ENCODE assay signal across 19 cellular contexts in genomic region chr21:31548688-31549087, GRCh38.
DNase-seq lines count a peak whose midpoint lies in the region; FAIRE-seq and TF ChIP-seq lines count a peak whose summit lies in the region.
"Had no signal": no experiment of that assay in that cellular context is flagged by ENCODE, and none has a peak within 500 bp of the region (broad histone marks: within the 10 kb centered on the region; RNA-seq: fewer than 3 reads in every experiment).

No MANE protein-coding gene starts in this region.

- FAIRE-seq in kidney (lab: Jason Lieb, UNC) (no peak), urothelium cell line (lab: Jason Lieb, UNC) (peak; percentile 77)

- H3K4me1 ChIP-seq in right atrium auricular region (no peaks in the 10 kb centered on the region), kidney (ENCODE audit: control insufficient read depth in 1 of 2, insufficient read depth in 1 of 2, low read depth in 1 of 2, low read length in 2 of 2) (no peaks in the 10 kb centered on the region), SK-N-SH (ENCODE audit: control insufficient read depth in 1 of 2, insufficient read depth in 2 of 2, low read depth in 1 of 2, low read length in 1 of 2) (peaks cover 0 to 2% of the 10 kb centered on the region in 2 experiments; a peak in 1 of 4 replicates)
- H3K4me1 ChIP-seq: Peyer's patch had no signal

- intact Hi-C loops in cardiac septum (cut with DNase I): no loop called here
- intact Hi-C loops in kidney (cut with DNase I): no loop called here

- H3K27ac ChIP-seq in right atrium auricular region (no peak overlapping the region), kidney (ENCODE audit: low read depth in 2 of 2, low read length in 2 of 2) (no peak overlapping the region), SK-N-SH (ENCODE audit: low read depth in 2 of 2, low read length in 1 of 2) (no peak overlapping the region)
- H3K27ac ChIP-seq: BLaER1 treated with 17β-estradiol and CSF1 and Interleukin-3, amounts not matched to agents 10 nM and 100 nM; Peyer's patch had no signal

- no peaks in the 10 kb centered on the region for H3K36me3 ChIP-seq in right atrium auricular region
- H3K36me3 ChIP-seq in kidney (ENCODE audit: control insufficient read depth in 1 of 2, insufficient read depth in 2 of 2, low read length in 2 of 2): no peaks in the 10 kb centered on the region
- no peaks in the 10 kb centered on the region for H3K36me3 ChIP-seq in SK-N-SH (replicated peaks in 1 of 2; ENCODE audit: control insufficient read depth in 1 of 2, insufficient read depth in 2 of 2, low read length in 1 of 2)
- H3K36me3 ChIP-seq: Peyer's patch had no signal

- no peaks in the 10 kb centered on the region for H3K27me3 ChIP-seq in right atrium auricular region
- H3K27me3 ChIP-seq in SK-N-SH (ENCODE audit: insufficient read depth): no peaks in the 10 kb centered on the region
- H3K27me3 ChIP-seq: BLaER1 treated with 17β-estradiol and CSF1 and Interleukin-3, amounts not matched to agents 10 nM and 100 nM; Peyer's patch had no signal

- H3K9ac ChIP-seq in kidney (ENCODE audit: low read length in 2 of 2) (no peak overlapping the region), SK-N-SH (no peak overlapping the region)
- H3K9ac ChIP-seq: BLaER1 treated with 17β-estradiol and CSF1 and Interleukin-3, amounts not matched to agents 10 nM and 100 nM had no signal

- H3K4me3 ChIP-seq in right atrium auricular region (no peak overlapping the region), kidney (ENCODE audit: low read length in 2 of 2) (no peak overlapping the region), SK-N-SH (ENCODE audit: low read depth in 2 of 2, low read length in 1 of 2) (no peak overlapping the region)
- H3K4me3 ChIP-seq: BLaER1 treated with 17β-estradiol and CSF1 and Interleukin-3, amounts not matched to agents 10 nM and 100 nM; Peyer's patch had no signal

- no peaks in the 10 kb centered on the region for H3K9me3 ChIP-seq in right atrium auricular region
- no peaks in the 10 kb centered on the region for H3K9me3 ChIP-seq in kidney (ENCODE audit: control insufficient read depth in 1 of 2, low read length in 2 of 2)
- no peaks in the 10 kb centered on the region for H3K9me3 ChIP-seq in SK-N-SH
- H3K9me3 ChIP-seq: Peyer's patch had no signal

- no peaks in the 10 kb centered on the region for H4K20me1 ChIP-seq in SK-N-SH (ENCODE audit: insufficient read depth)

- DNase-seq in cardiac septum (ENCODE audit: low spot score) (peak; percentile 14), right atrium auricular region (ENCODE audit: low spot score) (no peak), SK-MEL-5 (ENCODE audit: low read depth, low spot score) (peak; percentile 65), kidney (peak; percentile 19), urothelium cell line (ENCODE audit: low spot score) (no peak), SK-N-SH (no peak), H4 (ENCODE audit: low spot score) (no peak), middle frontal gyrus (ENCODE audit: extremely low spot score, low spot score) (no peak)
- DNase-seq: CD8-positive, alpha-beta memory T cell; GDM1; HCEC 1CT; MV-4-11; NCI-H1417; NCI-H2081; NCI-H510A; NCI-H774; Peyer's patch; Right ventricle myocardium superior had no signal

- H2AFZ ChIP-seq in SK-N-SH (ENCODE audit: low read depth): no peak overlapping the region

- CTCF ChIA-PET in SK-N-SH (lab: Yijun Ruan, JAX): interaction anchor here (0.6 to 2.7 kb wide), 3 partner anchors 8 to 429 kb away, joined by 3 to 9 read pairs (median 7); no protein-coding TSS in a partner anchor

- no peaks in the 10 kb centered on the region for H3K79me2 ChIP-seq in SK-N-SH (ENCODE audit: insufficient read depth)

- no peak overlapping the region for H3K4me2 ChIP-seq in SK-N-SH
- H3K4me2 ChIP-seq: BLaER1 treated with 17β-estradiol and CSF1 and Interleukin-3, amounts not matched to agents 10 nM and 100 nM had no signal

- no peaks in the 10 kb centered on the region for H3K9me2 ChIP-seq in SK-N-SH

- no peak for TF ChIP-seq CTCF in right atrium auricular region (IDR thresholded peaks at IDR 0.05)
- no peak for TF ChIP-seq CTCF in kidney (IDR thresholded peaks at IDR 0.05; ENCODE audit: borderline replicate concordance, extremely low read depth, insufficient read depth)
- TF ChIP-seq CTCF in SK-N-SH (IDR thresholded peaks at IDR 0.05): no peak

- TF ChIP-seq RAD21 in SK-N-SH (IDR thresholded peaks at IDR 0.05; ENCODE audit: low read length): no peak

- TF ChIP-seq EP300 in SK-N-SH (IDR thresholded peaks at IDR 0.05; ENCODE audit: borderline replicate concordance in 1 of 2, low read depth in 1 of 2, low read length in 1 of 2): no peak

- POLR2A ChIA-PET in SK-N-SH (lab: Yijun Ruan, JAX): no interaction called here

- 88% methylated on average over 3 of the region's 3 CpGs for WGBS in SK-N-SH (ENCODE audit: low lambda C conversion rate)

- in situ Hi-C loops in SK-MEL-5 (cut with HindIII; ENCODE audit: low pct_unique_long_range_greater_than_20kb, low sequenced_read_pairs): no loop called here

- H3F3A ChIP-seq in SK-N-SH (replicated peaks; ENCODE audit: insufficient read depth): no peaks in the 10 kb centered on the region

TF ChIP-seq in SK-N-SH, 30 proteins besides CTCF, POLR2A, EP300 and RAD21:
- TF ChIP-seq GATA2 (CRISPR knock-in tag; IDR thresholded peaks at IDR 0.05): no peak

Comparison
In these comparisons a context has a peak if more than half of its experiments do, and no peak if none do; other contexts are left out.
1. DNase-seq: peak in cardiac septum (single experiment), SK-MEL-5 (single experiment) and kidney (single experiment); none in right atrium auricular region (single experiment), urothelium cell line (single experiment), SK-N-SH (single experiment), H4 (single experiment) and middle frontal gyrus (single experiment).